ENCODE assay signal across 8 cellular contexts in the genomic region with DNA sequence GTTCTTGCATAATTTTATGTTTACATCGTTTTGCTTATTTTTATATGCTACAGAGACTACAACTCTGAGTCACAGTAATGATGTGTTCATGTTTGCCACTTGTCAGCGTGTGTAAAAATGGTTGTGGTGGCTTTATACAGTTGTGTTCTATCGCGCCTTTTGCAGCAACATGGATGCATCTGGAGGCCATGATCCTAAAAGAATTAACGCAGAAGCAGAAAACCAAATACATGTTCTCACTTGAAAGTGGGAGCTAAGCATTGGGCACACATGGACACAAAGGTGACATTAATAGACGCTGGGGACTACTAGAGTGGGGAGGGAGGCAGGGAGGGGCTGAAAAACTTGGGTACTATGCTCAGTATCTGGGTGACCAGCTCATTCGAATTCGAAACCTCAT.
DNase-seq lines count a peak whose midpoint lies in the region; ATAC-seq lines count a peak whose summit lies in the region.

No MANE protein-coding gene starts in this region.

- peak overlapping the region; percentile 100 for H3K27ac Mint-ChIP-seq in activated T-cell treated with anti-CD3 and anti-CD28 coated beads, Interleukin-2, amount 50 U/mL, for 24 hours
- H3K27ac Mint-ChIP-seq in stimulated activated naive CD8-positive, alpha-beta T cell treated with anti-CD3 and anti-CD28 coated beads, Interleukin-15, amount 100 ng/mL, for 72 hours, result peak overlapping the region; percentile 94 to 99

- no peak for ATAC-seq in stimulated activated naive CD8-positive, alpha-beta T cell treated with anti-CD3 and anti-CD28 coated beads, Interleukin-15, amount 100 ng/mL, for 72 hours
- ATAC-seq in HG03469 (IDR thresholded peaks at IDR 0.05; ENCODE audit: unreplicated experiment) (no peak), HG02678 (IDR thresholded peaks at IDR 0.05; ENCODE audit: unreplicated experiment) (no peak)

- H3K4me1 Mint-ChIP-seq in activated T-cell treated with anti-CD3 and anti-CD28 coated beads, Interleukin-2, amount 50 U/mL, for 24 hours (ENCODE audit: low read depth), result peaks cover 49% of the 10 kb centered on the region
- H3K4me1 Mint-ChIP-seq in stimulated activated naive CD8-positive, alpha-beta T cell treated with anti-CD3 and anti-CD28 coated beads, Interleukin-15, amount 100 ng/mL, for 72 hours, result peaks cover 47% of the 10 kb centered on the region

- H3K4me3 Mint-ChIP-seq in activated T-cell treated with anti-CD3 and anti-CD28 coated beads, Interleukin-2, amount 50 U/mL, for 24 hours, result peak overlapping the region; percentile 100
- peak overlapping the region; percentile 98 to 99 for H3K4me3 Mint-ChIP-seq in stimulated activated naive CD8-positive, alpha-beta T cell treated with anti-CD3 and anti-CD28 coated beads, Interleukin-15, amount 100 ng/mL, for 72 hours

- peaks cover 42% of the 10 kb centered on the region for H3K36me3 Mint-ChIP-seq in activated T-cell treated with anti-CD3 and anti-CD28 coated beads, Interleukin-2, amount 50 U/mL, for 24 hours (ENCODE audit: low read depth)

- DNase-seq in stimulated activated CD4-positive, alpha-beta T cell treated with anti-CD3 and anti-CD28 coated beads, Interleukin-15, amount 100 ng/mL, for 24 hours, result peak; percentile 24
- no peak for DNase-seq in stimulated activated CD4-positive, alpha-beta T cell treated with anti-CD3 and anti-CD28 coated beads, Interleukin-4, amount 100 ng/mL, for 1 hour
- peak; percentile 35 for DNase-seq in activated T-cell treated with anti-CD3 and anti-CD28 coated beads, Interleukin-2, amount 50 U/mL, for 24 hours
- DNase-seq in stimulated activated naive CD8-positive, alpha-beta T cell treated with anti-CD3 and anti-CD28 coated beads, Interleukin-15, amount 100 ng/mL, for 72 hours, result peak; percentile 16 to 47
- no peak for DNase-seq in KG1 (lab: John Stamatoyannopoulos, UW)

- no peaks in the 10 kb centered on the region for H3K27me3 Mint-ChIP-seq in activated T-cell treated with anti-CD3 and anti-CD28 coated beads, Interleukin-2, amount 50 U/mL, for 24 hours
- peaks cover 5% of the 10 kb centered on the region for H3K27me3 Mint-ChIP-seq in stimulated activated naive CD8-positive, alpha-beta T cell treated with anti-CD3 and anti-CD28 coated beads, Interleukin-15, amount 100 ng/mL, for 72 hours

- peak overlapping the region; percentile 83 for H3K4me3 ChIP-seq in iPS-11a (ENCODE audit: low read depth, low read length)

- H3K9me3 Mint-ChIP-seq in activated T-cell treated with anti-CD3 and anti-CD28 coated beads, Interleukin-2, amount 50 U/mL, for 24 hours, result no peaks in the 10 kb centered on the region
- H3K9me3 Mint-ChIP-seq in stimulated activated naive CD8-positive, alpha-beta T cell treated with anti-CD3 and anti-CD28 coated beads, Interleukin-15, amount 100 ng/mL, for 72 hours, result no peaks in the 10 kb centered on the region

Comparison
In these comparisons a context has a peak if more than half of its experiments do, and no peak if none do; other contexts are left out.
1. DNase-seq: peak in stimulated activated CD4-positive, alpha-beta T cell treated with anti-CD3 and anti-CD28 coated beads, Interleukin-15, amount 100 ng/mL, for 24 hours (single experiment), activated T-cell treated with anti-CD3 and anti-CD28 coated beads, Interleukin-2, amount 50 U/mL, for 24 hours (single experiment) and stimulated activated naive CD8-positive, alpha-beta T cell treated with anti-CD3 and anti-CD28 coated beads, Interleukin-15, amount 100 ng/mL, for 72 hours (2 of 2); none in stimulated activated CD4-positive, alpha-beta T cell treated with anti-CD3 and anti-CD28 coated beads, Interleukin-4, amount 100 ng/mL, for 1 hour (single experiment) and KG1 (single experiment).